ENCODE assay signal across 22 cellular contexts in the genomic region with DNA sequence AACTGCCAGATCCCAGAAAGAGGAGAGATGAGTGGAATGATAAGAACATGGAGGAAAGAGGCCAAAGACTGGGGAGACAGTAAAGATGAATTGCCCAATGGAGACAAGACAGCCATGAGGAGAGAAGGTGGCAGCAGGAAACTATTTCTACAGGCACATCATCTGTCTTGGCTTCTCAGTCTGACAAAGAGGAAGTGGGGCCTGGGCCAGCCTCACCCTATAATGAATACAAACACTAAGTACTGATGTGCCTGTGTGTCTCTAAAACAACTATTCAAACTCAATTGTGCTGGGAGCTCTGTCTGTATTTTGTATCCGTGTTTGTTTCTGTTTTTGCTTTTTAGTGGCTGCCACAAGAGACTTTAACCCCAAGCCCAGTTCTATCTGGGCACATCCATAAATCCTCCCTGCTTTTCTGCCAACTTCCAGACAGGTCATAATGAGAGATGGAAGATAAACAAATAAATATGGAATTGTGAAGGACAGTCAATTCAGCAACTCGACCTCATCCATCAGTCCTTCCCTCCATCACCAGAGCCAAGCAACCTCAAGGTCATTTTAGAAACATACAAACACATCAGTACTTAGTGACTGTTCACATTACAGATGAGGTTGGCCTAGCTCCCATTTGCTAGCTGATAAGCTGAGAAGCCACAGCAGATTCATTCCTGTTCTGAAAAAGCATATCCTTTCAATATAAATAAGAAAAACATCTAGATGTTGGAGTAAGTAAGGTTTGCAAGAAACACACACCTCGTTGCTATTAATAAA.
DNase-seq lines count a peak whose midpoint lies in the region; FAIRE-seq and TF ChIP-seq lines count a peak whose summit lies in the region.
"Had no signal": no experiment of that assay in that cellular context is flagged by ENCODE, and none has a peak within 500 bp of the region (broad histone marks: within the 10 kb centered on the region; RNA-seq: fewer than 3 reads in every experiment).

No MANE protein-coding gene starts in this region.

- H3K4me3 ChIP-seq in Karpas-422 (ENCODE audit: low read length) (no peak overlapping the region), SK-N-SH (ENCODE audit: low read depth in 2 of 2, low read length in 1 of 2) (no peak overlapping the region), keratinocyte (ENCODE audit: control insufficient read depth in 2 of 3, extremely low read depth in 1 of 3, insufficient read depth in 2 of 3, low read depth in 1 of 3, low read length in 3 of 3) (no peak overlapping the region)
- H3K4me3 ChIP-seq: GM23338, HAP-1 had no signal

- peak in 1 of 2 experiments; percentile 64; a peak in 2 of 4 replicates for TF ChIP-seq EP300 in SK-N-SH (IDR thresholded peaks at IDR 0.05; ENCODE audit: borderline replicate concordance in 1 of 2, low read depth in 1 of 2, low read length in 1 of 2)

- FAIRE-seq in keratinocyte (lab: Jason Lieb, UNC), result peak; percentile 59
- FAIRE-seq: HTR-8/SVneo had no signal

- H3K9me3 ChIP-seq in Karpas-422 (ENCODE audit: low read length), result no peaks in the 10 kb centered on the region
- H3K9me3 ChIP-seq in SK-N-SH, result no peaks in the 10 kb centered on the region
- H3K9me3 ChIP-seq in keratinocyte (ENCODE audit: control insufficient read depth, low read depth, low read length), result no peaks in the 10 kb centered on the region
- H3K9me3 ChIP-seq: HAP-1 had no signal

- H3K36me3 Mint-ChIP-seq in CD14-positive monocyte, result no peaks in the 10 kb centered on the region

- H3K27me3 ChIP-seq in Karpas-422 (ENCODE audit: low read length) (no peaks in the 10 kb centered on the region), SK-N-SH (ENCODE audit: insufficient read depth) (no peaks in the 10 kb centered on the region), keratinocyte (ENCODE audit: control insufficient read depth, extremely low read depth, insufficient read depth, low read length) (no peaks in the 10 kb centered on the region)

- H3K9me3 Mint-ChIP-seq in CD14-positive monocyte, result peaks cover 0 to 7% (median 5%) of the 10 kb centered on the region in 7 donors
- H3K9me3 Mint-ChIP-seq: GM23338, IgD-negative memory B cell had no signal

- dilution Hi-C loops in keratinocyte (cut with MboI; ENCODE audit: extremely low pct_ligation_motif_present, low sequenced_read_pairs), result no loop called here

- H4K20me1 ChIP-seq in Karpas-422 (ENCODE audit: insufficient read depth, low read depth, low read length) (no peaks in the 10 kb centered on the region), SK-N-SH (ENCODE audit: insufficient read depth) (no peaks in the 10 kb centered on the region), keratinocyte (ENCODE audit: control insufficient read depth, extremely low read depth, insufficient read depth, low read length) (no peaks in the 10 kb centered on the region)

- H3K27me3 Mint-ChIP-seq in CD14-positive monocyte (ENCODE audit: low read depth in 3 of 3), result peaks cover 0 to 3% (median 2%) of the 10 kb centered on the region in 3 donors
- H3K27me3 Mint-ChIP-seq: IgD-negative memory B cell had no signal

- DNase-seq in SKM-1 treated with dmso at 0.1 percent for 144 hours (lab: John Stamatoyannopoulos, UW; ENCODE audit: unreplicated experiment), result peak; percentile 4
- no peak for DNase-seq in SKM-1 (lab: John Stamatoyannopoulos, UW; ENCODE audit: unreplicated experiment)
- peak; percentile 63 for DNase-seq in Karpas-422
- peak; percentile 17 for DNase-seq in SK-N-SH
- no peak for DNase-seq in keratinocyte (ENCODE audit: low read depth, low spot score)
- no peak for DNase-seq in posterior vena cava (ENCODE audit: low spot score)
- no peak for DNase-seq in CD14-positive monocyte (ENCODE audit: low spot score)
- no peak for DNase-seq in GF-D8 (lab: John Stamatoyannopoulos, UW)
- DNase-seq: 8988T, AML-193, GDM1, NCI-H1417, NCI-H1694 treated with DMSO at 0.1 percent for 48 hours, NCI-H2081 treated with DMSO at 0.1 percent for 48 hours, NCI-H2171 treated with DMSO at 0.1 percent for 48 hours, NCI-H526, T-helper 2 cell had no signal

- H3K27ac ChIP-seq in Karpas-422 (ENCODE audit: low read length) (no peak overlapping the region), SK-N-SH (ENCODE audit: low read depth in 2 of 2, low read length in 1 of 2) (peak overlapping the region in 1 of 2 experiments; percentile 37; a peak in 1 of 4 replicates), keratinocyte (ENCODE audit: control insufficient read depth, insufficient read depth, low read length) (no peak overlapping the region)
- H3K27ac ChIP-seq: C4-2B had no signal

- H3K4me2 ChIP-seq in Karpas-422 (ENCODE audit: low read depth, low read length, poor library complexity, severe bottlenecking) (no peak overlapping the region), SK-N-SH (no peak overlapping the region), keratinocyte (ENCODE audit: control insufficient read depth, extremely low read depth, insufficient read depth, low read depth, low read length) (no peak overlapping the region)
- H3K4me2 ChIP-seq: GM23338 had no signal

- H3K79me2 ChIP-seq in Karpas-422 (ENCODE audit: low read length) (no peaks in the 10 kb centered on the region), SK-N-SH (ENCODE audit: insufficient read depth) (no peaks in the 10 kb centered on the region), keratinocyte (ENCODE audit: control insufficient read depth, insufficient read depth, low read length) (no peaks in the 10 kb centered on the region)

- H3K4me3 Mint-ChIP-seq in CD14-positive monocyte, result no peak overlapping the region
- H3K4me3 Mint-ChIP-seq: GM23338, IgD-negative memory B cell had no signal

- no peaks in the 10 kb centered on the region for H3K36me3 ChIP-seq in Karpas-422 (ENCODE audit: insufficient read depth, low read length)
- H3K36me3 ChIP-seq in SK-N-SH (replicated peaks in 1 of 2; ENCODE audit: control insufficient read depth in 1 of 2, insufficient read depth in 2 of 2, low read length in 1 of 2), result no peaks in the 10 kb centered on the region
- H3K36me3 ChIP-seq in keratinocyte (ENCODE audit: control insufficient read depth in 2 of 2, extremely low read depth in 1 of 2, insufficient read depth in 2 of 2, low read length in 2 of 2), result no peaks in the 10 kb centered on the region
- H3K36me3 ChIP-seq: HAP-1 had no signal

- TF ChIP-seq CTCF in SK-N-SH (IDR thresholded peaks at IDR 0.05), result no peak
- no peak for TF ChIP-seq CTCF in keratinocyte (optimal IDR thresholded peaks at IDR 0.05 in 1 of 3, IDR thresholded peaks at IDR 0.05 in 1 of 3, conservative IDR thresholded peaks at IDR 0.05 in 1 of 3; ENCODE audit: extremely low read depth in 1 of 3, insufficient read depth in 2 of 3, low read length in 3 of 3)
- no peak for TF ChIP-seq CTCF in CD14-positive monocyte (IDR thresholded peaks at IDR 0.05)

- H3K4me1 Mint-ChIP-seq in CD14-positive monocyte, result no peaks in the 10 kb centered on the region

- intact Hi-C loops in posterior vena cava (cut with DNase I), result no loop called here
- intact Hi-C loops in CD14-positive monocyte (cut with micrococcal nuclease), result no loop called here

- H3K27ac Mint-ChIP-seq in CD14-positive monocyte, result no peak overlapping the region
- H3K27ac Mint-ChIP-seq: GM23338, IgD-negative memory B cell had no signal

- H3F3A ChIP-seq in SK-N-SH (replicated peaks; ENCODE audit: insufficient read depth), result no peaks in the 10 kb centered on the region

- CTCF ChIA-PET in SK-N-SH (lab: Yijun Ruan, JAX), result interaction anchor here (0.6 kb wide), 1 partner anchor 1083 kb away, joined by 3 read pairs; no protein-coding TSS in a partner anchor

- H3K4me1 ChIP-seq in Karpas-422 (ENCODE audit: low read length), result peaks cover 22% of the 10 kb centered on the region
- H3K4me1 ChIP-seq in SK-N-SH (ENCODE audit: control insufficient read depth in 1 of 2, insufficient read depth in 2 of 2, low read depth in 1 of 2, low read length in 1 of 2), result peaks cover 0 to 4% of the 10 kb centered on the region in 2 experiments; a peak in 2 of 4 replicates
- H3K4me1 ChIP-seq in keratinocyte (ENCODE audit: control insufficient read depth, extremely low read depth, insufficient read depth, low read length), result peaks cover 7% of the 10 kb centered on the region
- H3K4me1 ChIP-seq: HAP-1 had no signal

- POLR2A ChIA-PET in SK-N-SH (lab: Yijun Ruan, JAX), result no interaction called here

- no peak overlapping the region for H3K9ac ChIP-seq in Karpas-422 (ENCODE audit: low read length)
- H3K9ac ChIP-seq in SK-N-SH, result no peak overlapping the region
- no peak overlapping the region for H3K9ac ChIP-seq in keratinocyte (ENCODE audit: control insufficient read depth, extremely low read depth, insufficient read depth, low read length)

- H3K9me2 ChIP-seq in Karpas-422 (replicated peaks; ENCODE audit: insufficient read depth, low read length), result no peaks in the 10 kb centered on the region
- H3K9me2 ChIP-seq in SK-N-SH, result no peaks in the 10 kb centered on the region

- no peak for TF ChIP-seq RAD21 in SK-N-SH (IDR thresholded peaks at IDR 0.05; ENCODE audit: low read length)

- H2AFZ ChIP-seq in Karpas-422 (ENCODE audit: low read length), result no peak overlapping the region
- no peak overlapping the region for H2AFZ ChIP-seq in SK-N-SH (ENCODE audit: low read depth)
- H2AFZ ChIP-seq in keratinocyte (ENCODE audit: control insufficient read depth, low read length), result no peak overlapping the region
- H2AFZ ChIP-seq: GM23338 had no signal

- 6% methylated on average over 3 of the region's 3 CpGs for WGBS in SK-N-SH (ENCODE audit: low lambda C conversion rate)

- no peaks in the 10 kb centered on the region for H3K9me1 ChIP-seq in keratinocyte (ENCODE audit: control insufficient read depth, extremely low read depth, insufficient read depth, low read length)

TF ChIP-seq in SK-N-SH, 30 proteins besides CTCF, POLR2A, EP300 and RAD21 (continues in another document):
- TF ChIP-seq CHD2 (IDR thresholded peaks at IDR 0.05; ENCODE audit: low read length, partially characterized antibody) (no peak), GATA2 (CRISPR knock-in tag; IDR thresholded peaks at IDR 0.05) (peak; percentile 68), NRF1 (IDR thresholded peaks at IDR 0.05; ENCODE audit: low read depth, low read length) (no peak), FOSL2 (IDR thresholded peaks at IDR 0.05; ENCODE audit: borderline replicate concordance, low read depth) (no peak)

Comparison
In these comparisons a context has a peak if more than half of its experiments do, and no peak if none do; other contexts are left out.
1. DNase-seq: peak in SKM-1 treated with dmso at 0.1 percent for 144 hours (single experiment), Karpas-422 (single experiment) and SK-N-SH (single experiment); none in SKM-1 (single experiment), keratinocyte (single experiment), posterior vena cava (single experiment), CD14-positive monocyte (single experiment) and GF-D8 (single experiment).